In genomic region chr9:91308144-91308543, GRCh38 we compare ENCODE assay signal across 2 cellular contexts.
TF ChIP-seq lines count a peak whose summit lies in the region.

No MANE protein-coding gene starts in this region.

TF ChIP-seq in HepG2, 621 proteins besides CTCF, POLR2A, EP300 and RAD21:
- TF ChIP-seq ZFP90 (CRISPR knock-in tag; IDR thresholded peaks at IDR 0.05; ENCODE audit: borderline replicate concordance) = peak; percentile 47; the same call in 1 of the 2 replicates
- TF ChIP-seq, protein P1, sequence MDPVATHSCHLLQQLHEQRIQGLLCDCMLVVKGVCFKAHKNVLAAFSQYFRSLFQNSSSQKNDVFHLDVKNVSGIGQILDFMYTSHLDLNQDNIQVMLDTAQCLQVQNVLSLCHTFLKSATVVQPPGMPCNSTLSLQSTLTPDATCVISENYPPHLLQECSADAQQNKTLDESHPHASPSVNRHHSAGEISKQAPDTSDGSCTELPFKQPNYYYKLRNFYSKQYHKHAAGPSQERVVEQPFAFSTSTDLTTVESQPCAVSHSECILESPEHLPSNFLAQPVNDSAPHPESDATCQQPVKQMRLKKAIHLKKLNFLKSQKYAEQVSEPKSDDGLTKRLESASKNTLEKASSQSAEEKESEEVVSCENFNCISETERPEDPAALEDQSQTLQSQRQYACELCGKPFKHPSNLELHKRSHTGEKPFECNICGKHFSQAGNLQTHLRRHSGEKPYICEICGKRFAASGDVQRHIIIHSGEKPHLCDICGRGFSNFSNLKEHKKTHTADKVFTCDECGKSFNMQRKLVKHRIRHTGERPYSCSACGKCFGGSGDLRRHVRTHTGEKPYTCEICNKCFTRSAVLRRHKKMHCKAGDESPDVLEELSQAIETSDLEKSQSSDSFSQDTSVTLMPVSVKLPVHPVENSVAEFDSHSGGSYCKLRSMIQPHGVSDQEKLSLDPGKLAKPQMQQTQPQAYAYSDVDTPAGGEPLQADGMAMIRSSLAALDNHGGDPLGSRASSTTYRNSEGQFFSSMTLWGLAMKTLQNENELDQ (CRISPR knock-in tag; IDR thresholded peaks at IDR 0.05; ENCODE audit: borderline replicate concordance) = no peak
- TF ChIP-seq, protein P2, sequence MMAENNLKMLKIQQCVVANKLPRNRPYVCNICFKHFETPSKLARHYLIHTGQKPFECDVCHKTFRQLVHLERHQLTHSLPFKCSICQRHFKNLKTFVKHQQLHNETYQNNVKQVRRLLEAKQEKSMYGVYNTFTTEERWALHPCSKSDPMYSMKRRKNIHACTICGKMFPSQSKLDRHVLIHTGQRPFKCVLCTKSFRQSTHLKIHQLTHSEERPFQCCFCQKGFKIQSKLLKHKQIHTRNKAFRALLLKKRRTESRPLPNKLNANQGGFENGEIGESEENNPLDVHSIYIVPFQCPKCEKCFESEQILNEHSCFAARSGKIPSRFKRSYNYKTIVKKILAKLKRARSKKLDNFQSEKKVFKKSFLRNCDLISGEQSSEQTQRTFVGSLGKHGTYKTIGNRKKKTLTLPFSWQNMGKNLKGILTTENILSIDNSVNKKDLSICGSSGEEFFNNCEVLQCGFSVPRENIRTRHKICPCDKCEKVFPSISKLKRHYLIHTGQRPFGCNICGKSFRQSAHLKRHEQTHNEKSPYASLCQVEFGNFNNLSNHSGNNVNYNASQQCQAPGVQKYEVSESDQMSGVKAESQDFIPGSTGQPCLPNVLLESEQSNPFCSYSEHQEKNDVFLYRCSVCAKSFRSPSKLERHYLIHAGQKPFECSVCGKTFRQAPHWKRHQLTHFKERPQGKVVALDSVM (CRISPR knock-in tag; IDR thresholded peaks at IDR 0.05) = 0 out of 2 replicates have a peak, but pooled peaks have one; percentile 22
- no peak for TF ChIP-seq CBX2 (IDR thresholded peaks at IDR 0.05; ENCODE audit: low read depth, low read length)
- no peak for TF ChIP-seq CBX2 (CRISPR knock-in tag; IDR thresholded peaks at IDR 0.05; ENCODE audit: low read depth)
- no peak for TF ChIP-seq CAMTA2 (CRISPR knock-in tag; IDR thresholded peaks at IDR 0.05; ENCODE audit: borderline replicate concordance)
- TF ChIP-seq ZNF121 (CRISPR knock-in tag; IDR thresholded peaks at IDR 0.05) = peak; percentile 80; the same call in 1 of the 2 replicates
- TF ChIP-seq NFRKB (IDR thresholded peaks at IDR 0.05) = no peak
- no peak for TF ChIP-seq MLLT10 (CRISPR knock-in tag; IDR thresholded peaks at IDR 0.05)
- TF ChIP-seq ZNF572 (CRISPR knock-in tag; IDR thresholded peaks at IDR 0.05) = no peak
- TF ChIP-seq, protein P3, sequence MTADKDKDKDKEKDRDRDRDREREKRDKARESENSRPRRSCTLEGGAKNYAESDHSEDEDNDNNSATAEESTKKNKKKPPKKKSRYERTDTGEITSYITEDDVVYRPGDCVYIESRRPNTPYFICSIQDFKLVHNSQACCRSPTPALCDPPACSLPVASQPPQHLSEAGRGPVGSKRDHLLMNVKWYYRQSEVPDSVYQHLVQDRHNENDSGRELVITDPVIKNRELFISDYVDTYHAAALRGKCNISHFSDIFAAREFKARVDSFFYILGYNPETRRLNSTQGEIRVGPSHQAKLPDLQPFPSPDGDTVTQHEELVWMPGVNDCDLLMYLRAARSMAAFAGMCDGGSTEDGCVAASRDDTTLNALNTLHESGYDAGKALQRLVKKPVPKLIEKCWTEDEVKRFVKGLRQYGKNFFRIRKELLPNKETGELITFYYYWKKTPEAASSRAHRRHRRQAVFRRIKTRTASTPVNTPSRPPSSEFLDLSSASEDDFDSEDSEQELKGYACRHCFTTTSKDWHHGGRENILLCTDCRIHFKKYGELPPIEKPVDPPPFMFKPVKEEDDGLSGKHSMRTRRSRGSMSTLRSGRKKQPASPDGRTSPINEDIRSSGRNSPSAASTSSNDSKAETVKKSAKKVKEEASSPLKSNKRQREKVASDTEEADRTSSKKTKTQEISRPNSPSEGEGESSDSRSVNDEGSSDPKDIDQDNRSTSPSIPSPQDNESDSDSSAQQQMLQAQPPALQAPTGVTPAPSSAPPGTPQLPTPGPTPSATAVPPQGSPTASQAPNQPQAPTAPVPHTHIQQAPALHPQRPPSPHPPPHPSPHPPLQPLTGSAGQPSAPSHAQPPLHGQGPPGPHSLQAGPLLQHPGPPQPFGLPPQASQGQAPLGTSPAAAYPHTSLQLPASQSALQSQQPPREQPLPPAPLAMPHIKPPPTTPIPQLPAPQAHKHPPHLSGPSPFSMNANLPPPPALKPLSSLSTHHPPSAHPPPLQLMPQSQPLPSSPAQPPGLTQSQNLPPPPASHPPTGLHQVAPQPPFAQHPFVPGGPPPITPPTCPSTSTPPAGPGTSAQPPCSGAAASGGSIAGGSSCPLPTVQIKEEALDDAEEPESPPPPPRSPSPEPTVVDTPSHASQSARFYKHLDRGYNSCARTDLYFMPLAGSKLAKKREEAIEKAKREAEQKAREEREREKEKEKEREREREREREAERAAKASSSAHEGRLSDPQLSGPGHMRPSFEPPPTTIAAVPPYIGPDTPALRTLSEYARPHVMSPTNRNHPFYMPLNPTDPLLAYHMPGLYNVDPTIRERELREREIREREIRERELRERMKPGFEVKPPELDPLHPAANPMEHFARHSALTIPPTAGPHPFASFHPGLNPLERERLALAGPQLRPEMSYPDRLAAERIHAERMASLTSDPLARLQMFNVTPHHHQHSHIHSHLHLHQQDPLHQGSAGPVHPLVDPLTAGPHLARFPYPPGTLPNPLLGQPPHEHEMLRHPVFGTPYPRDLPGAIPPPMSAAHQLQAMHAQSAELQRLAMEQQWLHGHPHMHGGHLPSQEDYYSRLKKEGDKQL (CRISPR knock-in tag; IDR thresholded peaks at IDR 0.05; ENCODE audit: low read depth) = no peak
- TF ChIP-seq, protein P4, sequence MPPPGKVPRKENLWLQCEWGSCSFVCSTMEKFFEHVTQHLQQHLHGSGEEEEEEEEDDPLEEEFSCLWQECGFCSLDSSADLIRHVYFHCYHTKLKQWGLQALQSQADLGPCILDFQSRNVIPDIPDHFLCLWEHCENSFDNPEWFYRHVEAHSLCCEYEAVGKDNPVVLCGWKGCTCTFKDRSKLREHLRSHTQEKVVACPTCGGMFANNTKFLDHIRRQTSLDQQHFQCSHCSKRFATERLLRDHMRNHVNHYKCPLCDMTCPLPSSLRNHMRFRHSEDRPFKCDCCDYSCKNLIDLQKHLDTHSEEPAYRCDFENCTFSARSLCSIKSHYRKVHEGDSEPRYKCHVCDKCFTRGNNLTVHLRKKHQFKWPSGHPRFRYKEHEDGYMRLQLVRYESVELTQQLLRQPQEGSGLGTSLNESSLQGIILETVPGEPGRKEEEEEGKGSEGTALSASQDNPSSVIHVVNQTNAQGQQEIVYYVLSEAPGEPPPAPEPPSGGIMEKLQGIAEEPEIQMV (CRISPR knock-in tag; IDR thresholded peaks at IDR 0.05; ENCODE audit: low read depth) = no peak

TF ChIP-seq in SK-N-SH treated with all-trans-retinoic acid at 6 μM for 48 hours, 23 proteins besides CTCF, POLR2A, EP300 and RAD21:
- TF ChIP-seq ZC3H10 (CRISPR knock-in tag; IDR thresholded peaks at IDR 0.05) = no peak
